20 cellular contexts compared by ENCODE assay signal in the genomic region with DNA sequence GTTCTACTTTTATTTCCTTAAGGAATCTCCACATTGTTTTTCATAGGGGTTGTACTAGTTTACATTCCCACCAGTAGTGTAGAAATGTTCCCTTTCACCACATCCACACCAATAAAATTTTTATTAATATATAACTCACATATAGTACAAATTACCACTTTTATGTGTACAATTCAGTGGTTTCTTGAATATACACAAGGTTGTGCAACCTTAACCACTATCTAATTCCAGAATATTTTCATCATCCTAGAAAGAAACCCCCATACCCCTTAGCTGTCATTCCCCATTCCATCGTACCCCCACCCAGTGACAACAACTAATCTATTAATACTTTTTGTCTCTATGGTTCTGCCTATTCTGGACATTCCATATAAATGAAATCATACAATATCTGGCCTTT.
DNase-seq lines count a peak whose midpoint lies in the region; ATAC-seq, FAIRE-seq and TF ChIP-seq lines count a peak whose summit lies in the region.
"Had no signal": no experiment of that assay in that cellular context is flagged by ENCODE, and none has a peak within 500 bp of the region (broad histone marks: within the 10 kb centered on the region; RNA-seq: fewer than 3 reads in every experiment).

No MANE protein-coding gene starts in this region.

- H2BK120ac ChIP-seq in IMR-90 (ENCODE audit: low read depth, low read length) = no peak overlapping the region

- no peak overlapping the region for H2AK5ac ChIP-seq in IMR-90 (ENCODE audit: low read depth, low read length)

- no peak overlapping the region for H2AK9ac ChIP-seq in IMR-90 (replicated peaks; ENCODE audit: low read depth, low read length, poor library complexity)

- in situ Hi-C loops in IMR-90 (cut with MboI; ENCODE audit: low sequenced_read_pairs) = no loop called here

- dilution Hi-C loops in IMR-90 (cut with HindIII; ENCODE audit: low sequenced_read_pairs, unreplicated experiment) = no loop called here

- H3K27me3 ChIP-seq in IMR-90 (ENCODE audit: control insufficient read depth, insufficient read depth, low read length) = no peaks in the 10 kb centered on the region

- no TSS peak for BruUV-seq in IMR-90 (replicated peaks; lab: Mats Ljungman, UMichigan)

- no peak for FAIRE-seq in H54 (lab: Jason Lieb, UNC)
- FAIRE-seq: G401.6, GM12892, GM19239 had no signal

- no peak for ATAC-seq in IMR-90 (ENCODE audit: low read depth)
- ATAC-seq: GM23338, HCT116 had no signal

- H4K20me1 ChIP-seq in IMR-90 (ENCODE audit: insufficient read depth, low read length) = no peaks in the 10 kb centered on the region

- H3K9ac ChIP-seq in IMR-90 (ENCODE audit: low read depth, low read length) = no peak overlapping the region

- H3K4me3 ChIP-seq in IMR-90 (ENCODE audit: insufficient read depth, low read depth, low read length) (no peak overlapping the region), choroid plexus epithelial cell (ENCODE audit: low read depth, low read length) (no peak overlapping the region), foreskin fibroblast (ENCODE audit: low read depth in 1 of 2, low read length in 2 of 2) (no peak overlapping the region)
- H3K4me3 ChIP-seq: GM23338 had no signal

- TF ChIP-seq CTCF in IMR-90 (conservative IDR thresholded peaks at IDR 0.05; ENCODE audit: low read depth, low read length) (no peak), choroid plexus epithelial cell (conservative IDR thresholded peaks at IDR 0.05; ENCODE audit: low read depth, low read length) (no peak), foreskin fibroblast (IDR thresholded peaks at IDR 0.05; ENCODE audit: low read depth, low read length) (no peak)

- no peak overlapping the region for H3K23ac ChIP-seq in IMR-90 (ENCODE audit: low read depth, low read length)

- DNase-seq in EH (ENCODE audit: low read depth) (peak; percentile 10), IMR-90 (peak; percentile 41), choroid plexus epithelial cell (ENCODE audit: low read depth) (peak; percentile 10), iris pigment epithelial cell (ENCODE audit: low read depth) (peak; percentile 33), foreskin fibroblast (no peak), DMS153 (lab: John Stamatoyannopoulos, UW) (no peak), DMS53 (lab: John Stamatoyannopoulos, UW) (no peak), H54 (ENCODE audit: insufficient read length, low spot score) (no peak)
- DNase-seq: 8988T; C1 segment of cervical spinal cord; Calu3; CD4-positive, alpha-beta memory T cell; COR-L47; DMS79; H7 had no signal

- CTCF ChIA-PET in IMR-90 (lab: Yijun Ruan, JAX) = no interaction called here

- no peak overlapping the region for H3K27ac ChIP-seq in IMR-90 (ENCODE audit: insufficient read depth, low read length)

- H2AFZ ChIP-seq in IMR-90 (replicated peaks; ENCODE audit: low read length, poor library complexity) = no peak overlapping the region
- H2AFZ ChIP-seq: GM23338 had no signal

- H3K36me3 ChIP-seq in IMR-90 (ENCODE audit: control insufficient read depth, insufficient read depth, low read length) = no peaks in the 10 kb centered on the region

- no peak for TF ChIP-seq RAD21 in IMR-90 (IDR thresholded peaks at IDR 0.05; ENCODE audit: low read length)

- no peak overlapping the region for H3K14ac ChIP-seq in IMR-90 (replicated peaks; ENCODE audit: low read depth, low read length)

- no peak overlapping the region for H3K18ac ChIP-seq in IMR-90 (ENCODE audit: low read depth, low read length)

- no peak overlapping the region for H2BK20ac ChIP-seq in IMR-90 (ENCODE audit: low read depth, low read length)

- H3K4me1 ChIP-seq in IMR-90 (ENCODE audit: control insufficient read depth, insufficient read depth, low read length) = no peaks in the 10 kb centered on the region; the same call in 1 of the 2 replicates

- no peak overlapping the region for H3K4me2 ChIP-seq in IMR-90 (ENCODE audit: low read depth, low read length)
- H3K4me2 ChIP-seq: GM23338 had no signal

- H3K9me1 ChIP-seq in IMR-90 (ENCODE audit: insufficient read depth, low read length) = no peaks in the 10 kb centered on the region

- TF ChIP-seq POLR2A in IMR-90 (IDR thresholded peaks at IDR 0.05; ENCODE audit: low read depth, low read length) (no peak), H54 (IDR thresholded peaks at IDR 0.05; ENCODE audit: low read depth, low read length) (no peak)

- H2BK15ac ChIP-seq in IMR-90 (ENCODE audit: low read depth, low read length) = no peak overlapping the region

- no peak overlapping the region for H3K4ac ChIP-seq in IMR-90 (ENCODE audit: low read depth, low read length)

- H4K5ac ChIP-seq in IMR-90 (ENCODE audit: low read depth, low read length) = no peak overlapping the region

- no CpG with 5 or more reads among the region's 1 CpG for WGBS in IMR-90 (ENCODE audit: extremely low coverage in 2 of 2, insufficient read length in 1 of 2), 2 experiments

- no peaks in the 10 kb centered on the region for H3K79me1 ChIP-seq in IMR-90 (ENCODE audit: low read depth in 1 of 2, low read length in 2 of 2)

- peaks cover 3% of the 10 kb centered on the region; the same call in 1 of the 2 replicates for H3K9me3 ChIP-seq in IMR-90 (ENCODE audit: control insufficient read depth, insufficient read depth, low read length)

- H2BK5ac ChIP-seq in IMR-90 (ENCODE audit: low read depth, low read length, poor library complexity, severe bottlenecking) = no peak overlapping the region

- POLR2A ChIA-PET in IMR-90 (lab: Charles Lee; ENCODE audit: unreplicated experiment) = no interaction called here

- no peak overlapping the region for H4K91ac ChIP-seq in IMR-90 (ENCODE audit: insufficient read depth, low read depth, low read length)

- H4K8ac ChIP-seq in IMR-90 (ENCODE audit: low read depth in 2 of 2, low read length in 2 of 2) = no peak overlapping the region

- no peak overlapping the region for H3K56ac ChIP-seq in IMR-90 (ENCODE audit: extremely low read depth, insufficient read depth, low read length)

- intact Hi-C loops in IMR-90 (cut with micrococcal nuclease) = no loop called here

TF ChIP-seq in IMR-90, 13 proteins besides CTCF, POLR2A, EP300 and RAD21:
- TF ChIP-seq CEBPB (IDR thresholded peaks at IDR 0.05; ENCODE audit: low read depth, low read length) = peak; percentile 64
- no peak for TF ChIP-seq SMC3 (IDR thresholded peaks at IDR 0.05; ENCODE audit: low read depth, low read length)

Comparison
In these comparisons a context has a peak if more than half of its experiments do, and no peak if none do; other contexts are left out.
1. DNase-seq: peak in EH (single experiment), IMR-90 (single experiment), choroid plexus epithelial cell (single experiment) and iris pigment epithelial cell (single experiment); none in foreskin fibroblast (0 of 2), DMS153 (single experiment), DMS53 (single experiment) and H54 (single experiment).